In the genomic region with DNA sequence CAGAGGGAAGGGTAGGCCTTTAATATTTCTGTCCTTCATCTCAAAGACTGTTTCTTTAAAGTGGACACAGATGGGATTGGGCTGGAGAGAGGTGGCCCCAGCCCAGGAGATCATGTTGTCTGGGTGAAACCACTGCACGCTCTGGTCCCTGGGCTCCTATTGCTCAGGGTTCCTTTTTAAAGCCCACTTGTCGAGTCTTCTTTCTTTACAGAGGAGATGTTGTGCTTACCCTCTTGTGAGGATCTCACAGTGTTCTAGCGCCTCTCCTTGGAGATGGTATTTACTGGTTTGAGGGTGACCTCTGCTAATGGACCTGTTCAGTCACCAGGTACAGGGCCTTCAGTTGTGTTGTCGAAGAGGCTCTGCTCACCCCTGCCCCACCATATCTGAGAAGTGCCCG, we compare ENCODE assay signal across 12 cellular contexts. TPM values are rescaled to one million over a fixed set of nuclear protein-coding genes. Genes with fewer than 3 reads are reported as not detected.
DNase-seq lines count a peak whose midpoint lies in the region; ATAC-seq, FAIRE-seq and TF ChIP-seq lines count a peak whose summit lies in the region.
"Had no signal": no experiment of that assay in that cellular context is flagged by ENCODE, and none has a peak within 500 bp of the region (broad histone marks: within the 10 kb centered on the region; RNA-seq: fewer than 3 reads in every experiment).

No MANE protein-coding gene starts in this region.

- H3K4ac ChIP-seq in H1 (replicated peaks; ENCODE audit: insufficient read length, low read depth, low read length), result no peak overlapping the region
- no peak overlapping the region for H3K4ac ChIP-seq in mesendoderm (ENCODE audit: low read depth, low read length)

- POLR2A ChIA-PET in H1 (lab: Charles Lee; ENCODE audit: partially characterized antibody), result interaction anchor here (0.7 kb wide), 1 partner anchor 500 kb away, joined by 3 read pairs; no protein-coding TSS in a partner anchor

- TF ChIP-seq EP300 in H1 (IDR thresholded peaks at IDR 0.05; ENCODE audit: borderline replicate concordance in 1 of 2, low read depth in 2 of 2, low read length in 2 of 2), result no peak

- H3K14ac ChIP-seq in H1 (ENCODE audit: insufficient read length), result no peak overlapping the region

- peaks cover 6% of the 10 kb centered on the region for H3K36me3 Mint-ChIP-seq in activated T-cell treated with anti-CD3 and anti-CD28 coated beads, Interleukin-2, amount 50 U/mL, for 4 hours (ENCODE audit: insufficient read depth)

- no peak for TF ChIP-seq POLR2A in H1 (IDR thresholded peaks at IDR 0.05; ENCODE audit: control extremely low read depth in 1 of 2, low read depth in 2 of 2, low read length in 2 of 2)

- 0 out of 2 replicates have a peak overlapping the region, but pooled peaks have one; percentile 13 for H2BK12ac ChIP-seq in H1 (ENCODE audit: low read depth, low read length)

- 95% methylated on average over 5 of the region's 5 CpGs for WGBS in right cardiac atrium
- 89% methylated on average over 5 of the region's 5 CpGs; no CpG with 5 or more reads in 1 of the 2 experiments for WGBS in H1 (ENCODE audit: extremely low coverage in 1 of 2, insufficient coverage in 1 of 2, insufficient read length in 1 of 2, insufficient replicate concordance in 2 of 2, low coverage in 1 of 2, low lambda C conversion rate in 2 of 2, missing lambda C conversion rate in 1 of 2), 2 experiments
- WGBS in mesendoderm (ENCODE audit: extremely low coverage, insufficient coverage, low lambda C conversion rate), result no CpG with 5 or more reads among the region's 5 CpGs

- no peak overlapping the region for H2BK5ac ChIP-seq in H1 (ENCODE audit: low read depth, low read length)
- H2BK5ac ChIP-seq in mesendoderm (ENCODE audit: low read length), result no peak overlapping the region

- H3K9ac ChIP-seq in H1 (replicated peaks in 1 of 4; ENCODE audit: extremely low read depth in 1 of 4, low read depth in 3 of 4, low read length in 3 of 4) (no peak overlapping the region), mesendoderm (ENCODE audit: low read length) (no peak overlapping the region)
- H3K9ac ChIP-seq: BLaER1 treated with 17β-estradiol and CSF1 and Interleukin-3, amounts not matched to agents 10 nM and 100 nM had no signal

- CTCF ChIA-PET in H1 (lab: Charles Lee; ENCODE audit: partially characterized antibody), result interaction anchor here (1.9 to 6.4 kb wide), 3 partner anchors 10 to 18 kb away, joined by 6 to 31 read pairs (median 6); no protein-coding TSS in a partner anchor

- DNase-seq in right cardiac atrium (no peak), left cardiac atrium (no peak), H1 (ENCODE audit: low read depth in 1 of 2, low spot score in 2 of 2) (no peak), mesendoderm (no peak), foreskin melanocyte (no peak), germinal center (ENCODE audit: low spot score) (no peak)
- no peak for DNase-seq in activated T-cell treated with anti-CD3 and anti-CD28 coated beads, Interleukin-2, amount 50 U/mL, for 4 hours
- DNase-seq: ACHN; CD4-positive, CD25-positive, alpha-beta regulatory T cell had no signal

- peaks cover 3% of the 10 kb centered on the region; the same call in 1 of the 2 replicates for H3K79me1 ChIP-seq in H1 (ENCODE audit: low read depth, low read length)
- no peaks in the 10 kb centered on the region for H3K79me1 ChIP-seq in mesendoderm (ENCODE audit: low read length)

- H3K4me1 ChIP-seq in right cardiac atrium (ENCODE audit: control insufficient read depth, insufficient read depth, low read length), result peaks cover 2% of the 10 kb centered on the region
- H3K4me1 ChIP-seq in H1 (replicated peaks in 1 of 4; ENCODE audit: control insufficient read depth in 3 of 4, insufficient read depth in 4 of 4, low read length in 3 of 4), result peaks cover 6 to 18% (median 13%) of the 10 kb centered on the region in 4 experiments
- H3K4me1 ChIP-seq in mesendoderm (ENCODE audit: control insufficient read depth, low read depth, low read length), result peaks cover 2% of the 10 kb centered on the region

- H3K4me3 ChIP-seq in right cardiac atrium (ENCODE audit: low read length) (no peak overlapping the region), H1 (ENCODE audit: extremely low read depth in 1 of 4, insufficient read depth in 2 of 4, low read depth in 3 of 4, low read length in 4 of 4) (no peak overlapping the region), mesendoderm (ENCODE audit: low read length) (no peak overlapping the region)
- H3K4me3 ChIP-seq: BLaER1 treated with 17β-estradiol and CSF1 and Interleukin-3, amounts not matched to agents 10 nM and 100 nM had no signal

- H3K4me2 ChIP-seq in H1 (ENCODE audit: insufficient read depth in 1 of 2, low read depth in 2 of 2, low read length in 2 of 2), result no peak overlapping the region
- H3K4me2 ChIP-seq in mesendoderm (ENCODE audit: low read length), result no peak overlapping the region
- H3K4me2 ChIP-seq: BLaER1 treated with 17β-estradiol and CSF1 and Interleukin-3, amounts not matched to agents 10 nM and 100 nM had no signal

- H3K4me3 Mint-ChIP-seq in activated T-cell treated with anti-CD3 and anti-CD28 coated beads, Interleukin-2, amount 50 U/mL, for 4 hours, result no peak overlapping the region
- H3K4me3 Mint-ChIP-seq: CD4-positive, CD25-positive, alpha-beta regulatory T cell had no signal

- peak overlapping the region; percentile 54 for H3K27ac ChIP-seq in right cardiac atrium (ENCODE audit: low read length)
- no peak overlapping the region for H3K27ac ChIP-seq in H1 (ENCODE audit: low read depth, low read length)
- H3K27ac ChIP-seq in mesendoderm (ENCODE audit: low read depth, low read length), result no peak overlapping the region
- H3K27ac ChIP-seq: BLaER1 treated with 17β-estradiol and CSF1 and Interleukin-3, amounts not matched to agents 10 nM and 100 nM had no signal

- no peak for FAIRE-seq in H1 (lab: Jason Lieb, UNC)

- H2AFZ ChIP-seq in H1 (ENCODE audit: low read length), result no peak overlapping the region

- H2BK20ac ChIP-seq in H1 (ENCODE audit: low read length), result 0 out of 2 replicates have a peak overlapping the region, but pooled peaks have one; percentile 34

- H3K23ac ChIP-seq in H1 (ENCODE audit: insufficient read length) (no peak overlapping the region), mesendoderm (ENCODE audit: low read length) (no peak overlapping the region)

- H3K79me2 ChIP-seq in H1 (ENCODE audit: control insufficient read depth in 1 of 2, insufficient read depth in 2 of 2, low read length in 2 of 2), result no peaks in the 10 kb centered on the region
- no peaks in the 10 kb centered on the region for H3K79me2 ChIP-seq in mesendoderm (ENCODE audit: control insufficient read depth, insufficient read depth, low read length)

- H4K5ac ChIP-seq in H1 (ENCODE audit: insufficient read length, low read depth, low read length) (no peak overlapping the region), mesendoderm (ENCODE audit: low read length) (no peak overlapping the region)

- intact Hi-C loops in right cardiac atrium (cut with DNase I) (no loop called here), left cardiac atrium (cut with DNase I) (no loop called here)

- TF ChIP-seq RAD21 in H1 (IDR thresholded peaks at IDR 0.05 in 1 of 2, conservative IDR thresholded peaks at IDR 0.05 in 1 of 2; ENCODE audit: low read depth in 2 of 2, low read length in 2 of 2), result peak in 1 of 2 experiments; percentile 15; a peak in 1 of 4 replicates

- H2BK15ac ChIP-seq in H1 (ENCODE audit: low read length) (no peak overlapping the region), mesendoderm (replicated peaks; ENCODE audit: low read depth) (no peak overlapping the region)

- ATAC-seq in right cardiac atrium (no peak), left cardiac atrium (no peak), esophagus mucosa (no peak)
- ATAC-seq in activated T-cell treated with anti-CD3 and anti-CD28 coated beads, Interleukin-2, amount 50 U/mL, for 4 hours, result no peak
- ATAC-seq: HCT116 had no signal

- no peak overlapping the region for H3K56ac ChIP-seq in H1 (replicated peaks; ENCODE audit: insufficient read length, low read depth, low read length)
- peak overlapping the region; percentile 25 for H3K56ac ChIP-seq in mesendoderm (ENCODE audit: low read length)

- H2AK5ac ChIP-seq in H1 (ENCODE audit: low read depth, low read length) (peak overlapping the region; percentile 34; the same call in 1 of the 2 replicates), mesendoderm (ENCODE audit: low read length) (no peak overlapping the region)

- H3K27me3 ChIP-seq in right cardiac atrium (ENCODE audit: control insufficient read depth, insufficient read depth) (no peaks in the 10 kb centered on the region), H1 (replicated peaks in 1 of 4; ENCODE audit: control insufficient read depth in 3 of 4, extremely low read depth in 1 of 4, insufficient read depth in 3 of 4, low read length in 3 of 4) (no peaks in the 10 kb centered on the region), mesendoderm (ENCODE audit: insufficient read depth, low read length, poor library complexity) (no peaks in the 10 kb centered on the region)
- H3K27me3 ChIP-seq: BLaER1 treated with 17β-estradiol and CSF1 and Interleukin-3, amounts not matched to agents 10 nM and 100 nM had no signal

- H3K36me3 ChIP-seq in H1 (ENCODE audit: control insufficient read depth in 2 of 4, insufficient read depth in 4 of 4, low read length in 3 of 4) (no peaks in the 10 kb centered on the region), mesendoderm (ENCODE audit: control insufficient read depth, insufficient read depth, low read length) (no peaks in the 10 kb centered on the region)

- H4K8ac ChIP-seq in H1 (ENCODE audit: extremely low read depth, insufficient read depth, low read length) (no peak overlapping the region), mesendoderm (ENCODE audit: low read depth, low read length) (no peak overlapping the region)

- H3K18ac ChIP-seq in H1 (ENCODE audit: extremely low read depth, low read length) (no peak overlapping the region), mesendoderm (ENCODE audit: low read length) (no peak overlapping the region)

- peaks cover 5% of the 10 kb centered on the region for H3K9me3 Mint-ChIP-seq in activated T-cell treated with anti-CD3 and anti-CD28 coated beads, Interleukin-2, amount 50 U/mL, for 4 hours

- H4K20me1 ChIP-seq in H1 (replicated peaks in 1 of 2; ENCODE audit: control insufficient read depth in 1 of 2, insufficient read depth in 2 of 2, low read length in 2 of 2), result no peaks in the 10 kb centered on the region
- H4K20me1 ChIP-seq: BLaER1 treated with 17β-estradiol and CSF1 and Interleukin-3, amounts not matched to agents 10 nM and 100 nM had no signal

- no peak for TF ChIP-seq CTCF in H1 (IDR thresholded peaks at IDR 0.05; ENCODE audit: control extremely low read depth in 1 of 3, insufficient read depth in 1 of 3, low read depth in 1 of 3, low read length in 3 of 3)

- H3K27me3 Mint-ChIP-seq in activated T-cell treated with anti-CD3 and anti-CD28 coated beads, Interleukin-2, amount 50 U/mL, for 4 hours (ENCODE audit: low read depth), result no peaks in the 10 kb centered on the region

- H3K9me3 ChIP-seq in right cardiac atrium (ENCODE audit: control insufficient read depth, low read length), result no peaks in the 10 kb centered on the region
- H3K9me3 ChIP-seq in H1 (ENCODE audit: insufficient read depth in 2 of 2, low read depth in 1 of 2, low read length in 1 of 2), result peaks cover 0 to 4% of the 10 kb centered on the region in 2 experiments; a peak in 1 of 4 replicates

- H3K4me1 Mint-ChIP-seq in activated T-cell treated with anti-CD3 and anti-CD28 coated beads, Interleukin-2, amount 50 U/mL, for 4 hours (ENCODE audit: low read depth), result peaks cover 10% of the 10 kb centered on the region

- H4K91ac ChIP-seq in H1 (replicated peaks; ENCODE audit: insufficient read length, low read length), result no peak overlapping the region

- H2BK120ac ChIP-seq in H1 (replicated peaks; ENCODE audit: low read depth, low read length) (no peak overlapping the region), mesendoderm (ENCODE audit: low read depth, low read length) (no peak overlapping the region)

- H3K23me2 ChIP-seq in H1 (ENCODE audit: low read depth, low read length), result no peaks in the 10 kb centered on the region

RNA-seq across cellular contexts. Expression of a gene that starts 23.2 kb away (rescaled TPM):
- 10 to 100 TPM; 16.5 to 21.8 (median 19.3) TPM for total RNA-seq in right cardiac atrium
- 18.5 TPM for polyA plus RNA-seq in right cardiac atrium
- 10 to 100 TPM; 13.3 to 15.6 TPM for total RNA-seq in left cardiac atrium
- 9.8 and 11.3 TPM in 2 replicates for total RNA-seq in H1 (2021; fragmentation: NEBNext Ultra II Directional; extraction: Animal tissue kit (Norgen Biotek cat#: 25700))
- polyA plus RNA-seq in H1 (2011; rRNA removed), result 5.2 and 9.2 TPM in 2 replicates
- 9.0 TPM for polyA plus RNA-seq in H1 (2011; cell fraction: cytosol; rRNA removed)
- 8.9 TPM for polyA plus RNA-seq in H1 (2011; cell fraction: nucleus; rRNA removed)
- polyA plus RNA-seq in H1 (2012, experiment 1 of 2), result 10.6 to 17.4 TPM (median 12.6 TPM) in 4 replicates
- 7.1 TPM for polyA plus RNA-seq in H1 (2012, experiment 2 of 2)
- polyA plus RNA-seq in H1 (2013, experiment 1 of 2), result 14.7 TPM
- 12.4 TPM for polyA plus RNA-seq in H1 (2013, experiment 2 of 2)
- polyA minus RNA-seq in H1 (2011; rRNA and poly(A)+ RNA removed), result 3.0 and 9.0 TPM in 2 replicates
- polyA minus RNA-seq in H1 (2011; cell fraction: cytosol; rRNA and poly(A)+ RNA removed), result 3.5 TPM
- 17.8 TPM for polyA minus RNA-seq in H1 (2011; cell fraction: nucleus; rRNA and poly(A)+ RNA removed)
- 3.6 TPM for polyA plus RNA-seq in mesendoderm (2013, experiment 1 of 2)
- polyA plus RNA-seq in mesendoderm (2013, experiment 2 of 2), result 4.2 TPM
- 1 to 10 TPM; 2.2 to 3.1 (median 2.7) TPM for total RNA-seq in activated T-cell treated with anti-CD3 and anti-CD28 coated beads, Interleukin-2, amount 50 U/mL, for 4 hours
- 10.7 TPM for total RNA-seq in esophagus mucosa
